15 cellular contexts compared by ENCODE assay signal in genomic region chr19:19382118-19382517, GRCh38. TPM values are rescaled to one million over a fixed set of nuclear protein-coding genes. Genes with fewer than 3 reads are reported as not detected.
DNase-seq lines count a peak whose midpoint lies in the region; ATAC-seq, FAIRE-seq and TF ChIP-seq lines count a peak whose summit lies in the region.
"Had no signal": no experiment of that assay in that cellular context is flagged by ENCODE, and none has a peak within 500 bp of the region (broad histone marks: within the 10 kb centered on the region; RNA-seq: fewer than 3 reads in every experiment).

No MANE protein-coding gene starts in this region.

- peaks cover 14% of the 10 kb centered on the region for H3K4me1 Mint-ChIP-seq in CD4-positive, alpha-beta T cell (ENCODE audit: low read depth)
- H3K4me1 Mint-ChIP-seq in GM23338: peaks cover 22% of the 10 kb centered on the region

- peaks cover 10% of the 10 kb centered on the region for H3K36me3 Mint-ChIP-seq in CD4-positive, alpha-beta T cell (ENCODE audit: low read depth)
- H3K36me3 Mint-ChIP-seq in GM23338 (ENCODE audit: low read depth): no peaks in the 10 kb centered on the region
- H3K36me3 Mint-ChIP-seq: IgD-negative memory B cell had no signal

- no peak overlapping the region for H3K4me2 ChIP-seq in GM23338
- H3K4me2 ChIP-seq in H1 (ENCODE audit: insufficient read depth in 1 of 2, low read depth in 2 of 2, low read length in 2 of 2): no peak overlapping the region
- H3K4me2 ChIP-seq: BLaER1, PC-9, SK-N-SH had no signal

- no peak overlapping the region for H4K5ac ChIP-seq in H1 (ENCODE audit: insufficient read length, low read depth, low read length)

- no peak overlapping the region for H3K9ac ChIP-seq in H1 (replicated peaks in 1 of 4; ENCODE audit: extremely low read depth in 1 of 4, low read depth in 3 of 4, low read length in 3 of 4)
- H3K9ac ChIP-seq: BLaER1, SK-N-SH had no signal

- no peak for DNase-seq in CD4-positive, alpha-beta T cell
- DNase-seq in GM23338 (ENCODE audit: low spot score): no peak
- DNase-seq in H1 (ENCODE audit: low read depth in 1 of 2, low spot score in 2 of 2): no peak
- DNase-seq in spleen: peak; percentile 54
- no peak for DNase-seq in MV-4-11 (lab: John Stamatoyannopoulos, UW)
- DNase-seq in Kasumi-1 (lab: John Stamatoyannopoulos, UW): no peak
- DNase-seq in pancreas: no peak
- DNase-seq: HCEC 1CT, NCI-H1092 treated with DMSO at 0.1 percent for 48 hours, NCI-H1694, PC-9, Right ventricle myocardium superior, SK-N-SH had no signal

- no peak overlapping the region for H2BK5ac ChIP-seq in H1 (ENCODE audit: low read depth, low read length)

- TF ChIP-seq POLR2A in H1 (IDR thresholded peaks at IDR 0.05; ENCODE audit: control extremely low read depth in 1 of 2, low read depth in 2 of 2, low read length in 2 of 2): no peak
- TF ChIP-seq POLR2A in spleen (IDR thresholded peaks at IDR 0.05): no peak

- H3K18ac ChIP-seq in H1 (ENCODE audit: extremely low read depth, low read length): no peak overlapping the region

- no peaks in the 10 kb centered on the region for H3K9me3 Mint-ChIP-seq in CD4-positive, alpha-beta T cell
- peaks cover 16% of the 10 kb centered on the region; the same call in 2 of the 3 replicates for H3K9me3 Mint-ChIP-seq in GM23338
- H3K9me3 Mint-ChIP-seq: IgD-negative memory B cell had no signal

- H2AFZ ChIP-seq in GM23338: no peak overlapping the region
- H2AFZ ChIP-seq in H1 (ENCODE audit: low read length): no peak overlapping the region
- H2AFZ ChIP-seq: PC-9 had no signal

- H2BK15ac ChIP-seq in H1 (ENCODE audit: low read length): no peak overlapping the region

- H2BK120ac ChIP-seq in H1 (replicated peaks; ENCODE audit: low read depth, low read length): no peak overlapping the region

- 0 out of 2 replicates have a peak, but pooled peaks cover 7% of the 10 kb centered on the region for H3K9me2 ChIP-seq in GM23338 (ENCODE audit: insufficient read depth)
- H3K9me2 ChIP-seq: SK-N-SH had no signal

- H3K27me3 ChIP-seq in CD4-positive, alpha-beta T cell (ENCODE audit: control insufficient read depth, insufficient read depth, low read length): no peaks in the 10 kb centered on the region
- H3K27me3 ChIP-seq in GM23338 (ENCODE audit: insufficient read depth): peaks cover 9% of the 10 kb centered on the region; the same call in 1 of the 2 replicates
- H3K27me3 ChIP-seq in H1 (replicated peaks in 1 of 4; ENCODE audit: control insufficient read depth in 3 of 4, extremely low read depth in 1 of 4, insufficient read depth in 3 of 4, low read length in 3 of 4): peaks cover 0 to 3% (median 3%) of the 10 kb centered on the region in 4 experiments; a peak in 2 of 7 replicates
- no peaks in the 10 kb centered on the region for H3K27me3 ChIP-seq in spleen (replicated peaks in 1 of 7)
- no peaks in the 10 kb centered on the region for H3K27me3 ChIP-seq in pancreas
- H3K27me3 ChIP-seq: BLaER1 had no signal

- no peak overlapping the region for H3K27ac ChIP-seq in CD4-positive, alpha-beta T cell (ENCODE audit: low read depth, low read length)
- H3K27ac ChIP-seq in GM23338 (ENCODE audit: low read depth) (no peak overlapping the region), H1 (ENCODE audit: low read depth, low read length) (no peak overlapping the region), spleen (no peak overlapping the region), pancreas (no peak overlapping the region)
- H3K27ac ChIP-seq: BLaER1, PC-9 had no signal

- H3K56ac ChIP-seq in H1 (replicated peaks; ENCODE audit: insufficient read length, low read depth, low read length): no peak overlapping the region

- intact Hi-C loops in CD4-positive, alpha-beta T cell (cut with DNase I, micrococcal nuclease): no loop called here
- intact Hi-C loops in spleen (cut with DNase I; ENCODE audit: low total_unique reads) (no loop called here), pancreas (cut with DNase I) (no loop called here)

- H3K23me2 ChIP-seq in H1 (ENCODE audit: low read depth, low read length): no peaks in the 10 kb centered on the region; the same call in 1 of the 2 replicates

- H3K4me3 ChIP-seq in GM23338 (no peak overlapping the region), H1 (ENCODE audit: extremely low read depth in 1 of 4, insufficient read depth in 2 of 4, low read depth in 3 of 4, low read length in 4 of 4) (no peak overlapping the region), spleen (no peak overlapping the region), pancreas (no peak overlapping the region)
- H3K4me3 ChIP-seq: BLaER1, PC-9 had no signal

- FAIRE-seq in H1 (lab: Jason Lieb, UNC) (no peak), pancreas (lab: Jason Lieb, UNC) (no peak)

- H3K36me3 ChIP-seq in GM23338 (ENCODE audit: insufficient read depth) (no peaks in the 10 kb centered on the region), H1 (ENCODE audit: control insufficient read depth in 2 of 4, insufficient read depth in 4 of 4, low read length in 3 of 4) (no peaks in the 10 kb centered on the region), spleen (no peaks in the 10 kb centered on the region), pancreas (no peaks in the 10 kb centered on the region)
- H3K36me3 ChIP-seq: BLaER1 had no signal

- H4K20me1 ChIP-seq in GM23338 (replicated peaks; ENCODE audit: insufficient read depth): no peaks in the 10 kb centered on the region; the same call in 1 of the 2 replicates
- no peaks in the 10 kb centered on the region for H4K20me1 ChIP-seq in H1 (replicated peaks in 1 of 2; ENCODE audit: control insufficient read depth in 1 of 2, insufficient read depth in 2 of 2, low read length in 2 of 2)

- WGBS in H1 (ENCODE audit: extremely low coverage in 1 of 2, insufficient coverage in 1 of 2, insufficient read length in 1 of 2, insufficient replicate concordance in 2 of 2, low coverage in 1 of 2, low lambda C conversion rate in 2 of 2, missing lambda C conversion rate in 1 of 2), 2 experiments: 97% methylated on average over 8 of the region's 8 CpGs; no CpG with 5 or more reads in 1 of the 2 experiments
- whole genome bisulfite sequencing in spleen, 5 donors: 91 to 95% (median 93%) methylated on average over 8 of the region's 8 CpGs
- WGBS in pancreas, 2 donors: 95 to 97% methylated on average over 8 of the region's 8 CpGs

- H3K4me3 Mint-ChIP-seq in CD4-positive, alpha-beta T cell: peak overlapping the region; percentile 73
- H3K4me3 Mint-ChIP-seq in GM23338: no peak overlapping the region; the same call in 2 of the 3 replicates

- TF ChIP-seq EP300 in H1 (IDR thresholded peaks at IDR 0.05; ENCODE audit: borderline replicate concordance in 1 of 2, low read depth in 2 of 2, low read length in 2 of 2): no peak

- no peak for TF ChIP-seq CTCF in CD4-positive, alpha-beta T cell (IDR thresholded peaks at IDR 0.05)
- TF ChIP-seq CTCF in GM23338 (conservative IDR thresholded peaks at IDR 0.05; ENCODE audit: low read depth in 2 of 2) (no peak), H1 (IDR thresholded peaks at IDR 0.05; ENCODE audit: control extremely low read depth in 1 of 3, insufficient read depth in 1 of 3, low read depth in 1 of 3, low read length in 3 of 3) (no peak), spleen (IDR thresholded peaks at IDR 0.05 in 8 of 11, conservative IDR thresholded peaks at IDR 0.05 in 3 of 11) (no peak), pancreas (IDR thresholded peaks at IDR 0.05) (no peak)

- H3K79me2 ChIP-seq in GM23338 (replicated peaks; ENCODE audit: insufficient read depth) (peaks cover 15% of the 10 kb centered on the region), H1 (ENCODE audit: control insufficient read depth in 1 of 2, insufficient read depth in 2 of 2, low read length in 2 of 2) (peaks cover 0 to 9% of the 10 kb centered on the region in 2 experiments; a peak in 1 of 4 replicates)

- no peak overlapping the region for H3K27ac Mint-ChIP-seq in CD4-positive, alpha-beta T cell
- H3K27ac Mint-ChIP-seq in GM23338: 0 out of 2 replicates have a peak overlapping the region, but pooled peaks have one; percentile 53

- H3K9me3 ChIP-seq in CD4-positive, alpha-beta T cell (ENCODE audit: control insufficient read depth, low read length): no peaks in the 10 kb centered on the region
- no peaks in the 10 kb centered on the region for H3K9me3 ChIP-seq in H1 (ENCODE audit: insufficient read depth in 2 of 2, low read depth in 1 of 2, low read length in 1 of 2)
- H3K9me3 ChIP-seq in spleen: no peaks in the 10 kb centered on the region
- H3K9me3 ChIP-seq in pancreas: no peaks in the 10 kb centered on the region
- H3K9me3 ChIP-seq: BLaER1, SK-N-SH had no signal

- H3K27me3 Mint-ChIP-seq in CD4-positive, alpha-beta T cell: no peaks in the 10 kb centered on the region
- peaks cover 32% of the 10 kb centered on the region for H3K27me3 Mint-ChIP-seq in GM23338 (ENCODE audit: insufficient read depth, low read depth, poor library complexity)
- H3K27me3 Mint-ChIP-seq: IgD-negative memory B cell had no signal

- no peak overlapping the region for H2AK5ac ChIP-seq in H1 (ENCODE audit: low read depth, low read length)

- H4K8ac ChIP-seq in H1 (ENCODE audit: extremely low read depth, insufficient read depth, low read length): no peak overlapping the region

- H3K79me1 ChIP-seq in H1 (ENCODE audit: low read depth, low read length): no peaks in the 10 kb centered on the region; the same call in 1 of the 2 replicates

- peaks cover 19% of the 10 kb centered on the region for H3K4me1 ChIP-seq in GM23338 (ENCODE audit: insufficient read depth)
- peaks cover 4 to 11% (median 8%) of the 10 kb centered on the region in 4 experiments for H3K4me1 ChIP-seq in H1 (replicated peaks in 1 of 4; ENCODE audit: control insufficient read depth in 3 of 4, insufficient read depth in 4 of 4, low read length in 3 of 4)
- peaks cover 22 to 76% (median 45%) of the 10 kb centered on the region in 6 donors for H3K4me1 ChIP-seq in spleen
- peaks cover 9 to 26% (median 12%) of the 10 kb centered on the region in 3 donors for H3K4me1 ChIP-seq in pancreas

- H3K14ac ChIP-seq in H1 (ENCODE audit: insufficient read length): no peak overlapping the region

- H3K4ac ChIP-seq in H1 (replicated peaks; ENCODE audit: insufficient read length, low read depth, low read length): no peak overlapping the region

- peak overlapping the region; percentile 87; the same call in 1 of the 2 replicates for H2BK12ac ChIP-seq in H1 (ENCODE audit: low read depth, low read length)

- CTCF ChIA-PET in CD4-positive, alpha-beta T cell (lab: Charles Lee): no interaction called here
- CTCF ChIA-PET in H1 (lab: Charles Lee; ENCODE audit: partially characterized antibody): interaction anchor here (0.8 to 1.5 kb wide), 5 partner anchors 15 to 178 kb away, joined by 3 to 5 read pairs (median 3); no protein-coding TSS in a partner anchor

- H3F3A ChIP-seq in GM23338 (replicated peaks; ENCODE audit: low read depth): peaks cover 4% of the 10 kb centered on the region; the same call in 1 of the 2 replicates

- POLR2A ChIA-PET in CD4-positive, alpha-beta T cell (lab: Charles Lee): no interaction called here
- POLR2A ChIA-PET in H1 (lab: Charles Lee; ENCODE audit: partially characterized antibody): interaction anchor here (0.6 to 1.4 kb wide), 3 partner anchors 9 to 1201 kb away, joined by 3 read pairs; no protein-coding TSS in a partner anchor

- no peak overlapping the region for H4K91ac ChIP-seq in H1 (replicated peaks; ENCODE audit: insufficient read length, low read length)

- no peak for ATAC-seq in CD4-positive, alpha-beta T cell (ENCODE audit: poor library complexity)
- ATAC-seq in GM23338: no peak
- ATAC-seq in pancreas: no peak

- TF ChIP-seq RAD21 in H1 (IDR thresholded peaks at IDR 0.05 in 1 of 2, conservative IDR thresholded peaks at IDR 0.05 in 1 of 2; ENCODE audit: low read depth in 2 of 2, low read length in 2 of 2): no peak

- no peak overlapping the region for H2BK20ac ChIP-seq in H1 (ENCODE audit: low read length)

- no peak overlapping the region for H3K23ac ChIP-seq in H1 (ENCODE audit: insufficient read length)

RNA-seq across cellular contexts. Expression of gene GATAD2A, which starts 23.4 kb away (rescaled TPM):
- total RNA-seq in CD4-positive, alpha-beta T cell: 100 to 1,000 TPM; 104 to 107 TPM
- 123 and 151 TPM in 2 replicates for total RNA-seq in GM23338 (2014; rRNA removed; shearing (Covaris generic))
- polyA plus RNA-seq in GM23338 (2016; fragmentation: Nextera tagmentation; extraction: Ambion mirVana) (40.0 and 49.2 TPM in 2 replicates), H1 (2011; rRNA removed) (38.4 and 54.9 TPM in 2 replicates), spleen (10 to 100 TPM; 11.6 to 25.5 (median 12.6) TPM), pancreas (10 to 100 TPM; 11.9 to 13.1 TPM)
- total RNA-seq in H1 (2021; fragmentation: NEBNext Ultra II Directional; extraction: Animal tissue kit (Norgen Biotek cat#: 25700)): 205 and 210 TPM in 2 replicates
- polyA plus RNA-seq in H1 (2011; cell fraction: cytosol; rRNA removed): 40.1 TPM
- polyA plus RNA-seq in H1 (2011; cell fraction: nucleus; rRNA removed): 48.0 TPM
- polyA plus RNA-seq in H1 (2012, experiment 1 of 2): 71.5 to 98.9 TPM (median 84.3 TPM) in 4 replicates
- 49.7 TPM for polyA plus RNA-seq in H1 (2012, experiment 2 of 2)
- polyA plus RNA-seq in H1 (2013, experiment 1 of 2): 69.1 TPM
- 71.8 TPM for polyA plus RNA-seq in H1 (2013, experiment 2 of 2)
- polyA minus RNA-seq in H1 (2011; rRNA and poly(A)+ RNA removed): 22.1 and 22.6 TPM in 2 replicates
- polyA minus RNA-seq in H1 (2011; cell fraction: cytosol; rRNA and poly(A)+ RNA removed): 76.8 TPM
- polyA minus RNA-seq in H1 (2011; cell fraction: nucleus; rRNA and poly(A)+ RNA removed): 33.9 TPM
- total RNA-seq in spleen (100 to 1,000 TPM in 3 of 7 donors, 10 to 100 TPM in 4; 54.0 to 122 (median 94.2) TPM), pancreas (10 to 100 TPM; 31.4 to 51.8 (median 41.8) TPM)
